17 cellular contexts compared by ENCODE assay signal in genomic region chr1:121408354-121408753, GRCh38.
"Had no signal": no experiment of that assay in that cellular context is flagged by ENCODE, and none has a peak within 500 bp of the region (broad histone marks: within the 10 kb centered on the region; RNA-seq: fewer than 3 reads in every experiment).

No MANE protein-coding gene starts in this region.

- H3K4me3 Mint-ChIP-seq: activated naive CD4-positive, alpha-beta T cell treated with anti-CD3 and anti-CD28 coated beads, Interleukin-2, amount 50 U/mL, for 24 hours; neural crest cell had no signal

- H3K27me3 ChIP-seq: colonic mucosa, pancreas, tibial artery, uterus had no signal

- H3K4me1 Mint-ChIP-seq: activated naive CD4-positive, alpha-beta T cell treated with anti-CD3 and anti-CD28 coated beads, Interleukin-2, amount 50 U/mL, for 24 hours; neural crest cell had no signal

- DNase-seq: activated T-cell treated with anti-CD3 and anti-CD28 coated beads, Interleukin-2, amount 50 U/mL, for 1 hour; caudate nucleus; colonic mucosa; effector CD4-positive, alpha-beta T cell; foreskin melanocyte; kidney; left ventricle myocardium inferior; mesendoderm; pancreas; retina; stimulated activated CD4-positive, alpha-beta T cell treated with anti-CD3 and anti-CD28 coated beads, Interleukin-15, amount 100 ng/mL, for 24 hours; stimulated activated CD4-positive, alpha-beta T cell treated with anti-CD3 and anti-CD28 coated beads, Interleukin-4, amount 100 ng/mL, for 4 hours; tibial artery; uterus had no signal

- H3K9me3 ChIP-seq: colonic mucosa, pancreas, tibial artery, uterus had no signal

- H3K27ac Mint-ChIP-seq: activated naive CD4-positive, alpha-beta T cell treated with anti-CD3 and anti-CD28 coated beads, Interleukin-2, amount 50 U/mL, for 24 hours had no signal

- ATAC-seq: activated CD4-positive, CD25-positive, alpha-beta regulatory T cell treated with anti-CD3 and anti-CD28 coated beads, Interleukin-2, amount 50 U/mL, for 24 hours had no signal

- H3K27ac ChIP-seq: colonic mucosa, left ventricle myocardium inferior, pancreas, tibial artery, uterus had no signal

- H3K4me3 ChIP-seq: colonic mucosa, left ventricle myocardium inferior, pancreas, tibial artery, uterus had no signal

- H3K36me3 ChIP-seq: colonic mucosa, left ventricle myocardium inferior, pancreas, tibial artery, uterus had no signal

- H3K4me1 ChIP-seq: colonic mucosa, left ventricle myocardium inferior, pancreas, tibial artery, uterus had no signal
